Comparison of ENCODE assay signal across 1 cellular context in genomic region chr4:102827674-102828496, GRCh38.
TF ChIP-seq lines count a peak whose summit lies in the region.

No MANE protein-coding gene starts in this region.

TF ChIP-seq in GM12878, 131 proteins besides CTCF, POLR2A, EP300 and RAD21 (continued from another document and continues in another):
- TF ChIP-seq NKRF (conservative IDR thresholded peaks at IDR 0.05) (peak; percentile 84), SIX5 (IDR thresholded peaks at IDR 0.05; ENCODE audit: low read depth, low read length, severe bottlenecking) (no peak), SIN3A (IDR thresholded peaks at IDR 0.05; ENCODE audit: low read depth, low read length) (peak; percentile 88; the same call in 1 of the 2 replicates), TARDBP (IDR thresholded peaks at IDR 0.05; ENCODE audit: borderline replicate concordance) (no peak), ATF2 (IDR thresholded peaks at IDR 0.05; ENCODE audit: low read length) (peak; percentile 81), ZSCAN29 (IDR thresholded peaks at IDR 0.05) (no peak), TBL1XR1 (IDR thresholded peaks at IDR 0.05; ENCODE audit: low read depth, low read length) (no peak), ZZZ3 (IDR thresholded peaks at IDR 0.05; ENCODE audit: control insufficient read depth, insufficient read length, low read depth) (no peak), NFYA (IDR thresholded peaks at IDR 0.05; ENCODE audit: borderline replicate concordance, low read depth, low read length) (no peak), CUX1 (IDR thresholded peaks at IDR 0.05; ENCODE audit: insufficient replicate concordance, low read depth, low read length) (no peak), ZBTB33 (IDR thresholded peaks at IDR 0.05) (no peak), STAT1 (conservative IDR thresholded peaks at IDR 0.05) (no peak), IRF4 (IDR thresholded peaks at IDR 0.05; ENCODE audit: low read depth, low read length) (peak; percentile 56; the same call in 1 of the 2 replicates), IRF3 (IDR thresholded peaks at IDR 0.05) (no peak), ETV6 (conservative IDR thresholded peaks at IDR 0.05 in 1 of 2, IDR thresholded peaks at IDR 0.05 in 1 of 2; ENCODE audit: borderline replicate concordance in 1 of 2, low read depth in 1 of 2) (peak in 1 of 2 experiments; percentile 26; a peak in 2 of 4 replicates), TCF12 (IDR thresholded peaks at IDR 0.05; ENCODE audit: low read depth, low read length) (peak; percentile 67; the same call in 1 of the 2 replicates), CHD1 (IDR thresholded peaks at IDR 0.05; ENCODE audit: low read depth, low read length) (no peak), SRF (IDR thresholded peaks at IDR 0.05; ENCODE audit: low read depth in 2 of 2, low read length in 2 of 2) (peak; percentile 89 to 92), EGR1 (IDR thresholded peaks at IDR 0.05; ENCODE audit: borderline replicate concordance in 1 of 2, low read depth in 2 of 2, low read length in 2 of 2) (0 out of 3 replicates have a peak, but pooled peaks of 1 of the 2 experiments have one; percentile 10), LARP7 (IDR thresholded peaks at IDR 0.05) (0 out of 2 replicates have a peak, but pooled peaks have one; percentile 32), WRNIP1 (IDR thresholded peaks at IDR 0.05; ENCODE audit: borderline replicate concordance, low read depth, low read length) (no peak), MLLT1 (IDR thresholded peaks at IDR 0.05) (peak; percentile 60), HDAC2 (IDR thresholded peaks at IDR 0.05) (no peak), PAX8 (IDR thresholded peaks at IDR 0.05) (no peak), RUNX3 (IDR thresholded peaks at IDR 0.05; ENCODE audit: low read length) (peak; percentile 89), KAT2A (conservative IDR thresholded peaks at IDR 0.05; ENCODE audit: control insufficient read depth, low read depth, low read length) (no peak), TAF1 (IDR thresholded peaks at IDR 0.05; ENCODE audit: borderline replicate concordance, low read depth, low read length) (peak; percentile 83; the same call in 1 of the 2 replicates), RCOR1 (conservative IDR thresholded peaks at IDR 0.05; ENCODE audit: low read depth, low read length) (peak; percentile 97; the same call in 1 of the 2 replicates), NR2C1 (IDR thresholded peaks at IDR 0.05) (no peak), SMAD5 (IDR thresholded peaks at IDR 0.05; ENCODE audit: low read depth) (peak; percentile 73), SMAD1 (IDR thresholded peaks at IDR 0.05; ENCODE audit: low read depth, partially characterized antibody) (peak; percentile 56), MTA2 (IDR thresholded peaks at IDR 0.05; ENCODE audit: low read depth) (peak; percentile 77), CBX3 (IDR thresholded peaks at IDR 0.05; ENCODE audit: borderline replicate concordance, low read depth) (no peak), FOXM1 (IDR thresholded peaks at IDR 0.05; ENCODE audit: low read depth, low read length) (peak; percentile 60; the same call in 1 of the 2 replicates), IKZF2 (IDR thresholded peaks at IDR 0.05) (peak; percentile 82 to 85), KDM1A (IDR thresholded peaks at IDR 0.05; ENCODE audit: borderline replicate concordance) (no peak), SREBF1 (IDR thresholded peaks at IDR 0.05; ENCODE audit: low read length) (peak; percentile 40; the same call in 1 of the 2 replicates), DPF2 (IDR thresholded peaks at IDR 0.05) (peak; percentile 29; the same call in 1 of the 2 replicates), SMARCA5 (IDR thresholded peaks at IDR 0.05) (no peak)
- TF ChIP-seq, protein P1, sequence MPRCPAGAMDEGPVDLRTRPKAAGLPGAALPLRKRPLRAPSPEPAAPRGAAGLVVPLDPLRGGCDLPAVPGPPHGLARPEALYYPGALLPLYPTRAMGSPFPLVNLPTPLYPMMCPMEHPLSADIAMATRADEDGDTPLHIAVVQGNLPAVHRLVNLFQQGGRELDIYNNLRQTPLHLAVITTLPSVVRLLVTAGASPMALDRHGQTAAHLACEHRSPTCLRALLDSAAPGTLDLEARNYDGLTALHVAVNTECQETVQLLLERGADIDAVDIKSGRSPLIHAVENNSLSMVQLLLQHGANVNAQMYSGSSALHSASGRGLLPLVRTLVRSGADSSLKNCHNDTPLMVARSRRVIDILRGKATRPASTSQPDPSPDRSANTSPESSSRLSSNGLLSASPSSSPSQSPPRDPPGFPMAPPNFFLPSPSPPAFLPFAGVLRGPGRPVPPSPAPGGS (IDR thresholded peaks at IDR 0.05; ENCODE audit: borderline replicate concordance, insufficient read depth, low read depth, low read length, poor library complexity, severe bottlenecking): no peak
- TF ChIP-seq, protein P2, sequence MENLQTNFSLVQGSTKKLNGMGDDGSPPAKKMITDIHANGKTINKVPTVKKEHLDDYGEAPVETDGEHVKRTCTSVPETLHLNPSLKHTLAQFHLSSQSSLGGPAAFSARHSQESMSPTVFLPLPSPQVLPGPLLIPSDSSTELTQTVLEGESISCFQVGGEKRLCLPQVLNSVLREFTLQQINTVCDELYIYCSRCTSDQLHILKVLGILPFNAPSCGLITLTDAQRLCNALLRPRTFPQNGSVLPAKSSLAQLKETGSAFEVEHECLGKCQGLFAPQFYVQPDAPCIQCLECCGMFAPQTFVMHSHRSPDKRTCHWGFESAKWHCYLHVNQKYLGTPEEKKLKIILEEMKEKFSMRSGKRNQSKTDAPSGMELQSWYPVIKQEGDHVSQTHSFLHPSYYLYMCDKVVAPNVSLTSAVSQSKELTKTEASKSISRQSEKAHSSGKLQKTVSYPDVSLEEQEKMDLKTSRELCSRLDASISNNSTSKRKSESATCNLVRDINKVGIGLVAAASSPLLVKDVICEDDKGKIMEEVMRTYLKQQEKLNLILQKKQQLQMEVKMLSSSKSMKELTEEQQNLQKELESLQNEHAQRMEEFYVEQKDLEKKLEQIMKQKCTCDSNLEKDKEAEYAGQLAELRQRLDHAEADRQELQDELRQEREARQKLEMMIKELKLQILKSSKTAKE (IDR thresholded peaks at IDR 0.05; ENCODE audit: low read depth, poor library complexity, severe bottlenecking): peak; percentile 74
- TF ChIP-seq, protein P3, sequence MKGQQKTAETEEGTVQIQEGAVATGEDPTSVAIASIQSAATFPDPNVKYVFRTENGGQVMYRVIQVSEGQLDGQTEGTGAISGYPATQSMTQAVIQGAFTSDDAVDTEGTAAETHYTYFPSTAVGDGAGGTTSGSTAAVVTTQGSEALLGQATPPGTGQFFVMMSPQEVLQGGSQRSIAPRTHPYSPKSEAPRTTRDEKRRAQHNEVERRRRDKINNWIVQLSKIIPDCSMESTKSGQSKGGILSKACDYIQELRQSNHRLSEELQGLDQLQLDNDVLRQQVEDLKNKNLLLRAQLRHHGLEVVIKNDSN (IDR thresholded peaks at IDR 0.05; ENCODE audit: borderline replicate concordance, extremely low read length, insufficient read depth, low read depth, low read length): no peak
- TF ChIP-seq, protein P4, sequence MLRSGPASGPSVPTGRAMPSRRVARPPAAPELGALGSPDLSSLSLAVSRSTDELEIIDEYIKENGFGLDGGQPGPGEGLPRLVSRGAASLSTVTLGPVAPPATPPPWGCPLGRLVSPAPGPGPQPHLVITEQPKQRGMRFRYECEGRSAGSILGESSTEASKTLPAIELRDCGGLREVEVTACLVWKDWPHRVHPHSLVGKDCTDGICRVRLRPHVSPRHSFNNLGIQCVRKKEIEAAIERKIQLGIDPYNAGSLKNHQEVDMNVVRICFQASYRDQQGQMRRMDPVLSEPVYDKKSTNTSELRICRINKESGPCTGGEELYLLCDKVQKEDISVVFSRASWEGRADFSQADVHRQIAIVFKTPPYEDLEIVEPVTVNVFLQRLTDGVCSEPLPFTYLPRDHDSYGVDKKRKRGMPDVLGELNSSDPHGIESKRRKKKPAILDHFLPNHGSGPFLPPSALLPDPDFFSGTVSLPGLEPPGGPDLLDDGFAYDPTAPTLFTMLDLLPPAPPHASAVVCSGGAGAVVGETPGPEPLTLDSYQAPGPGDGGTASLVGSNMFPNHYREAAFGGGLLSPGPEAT (IDR thresholded peaks at IDR 0.05; ENCODE audit: low read depth): peak; percentile 91
